20 cellular contexts compared by ENCODE assay signal in the genomic region with DNA sequence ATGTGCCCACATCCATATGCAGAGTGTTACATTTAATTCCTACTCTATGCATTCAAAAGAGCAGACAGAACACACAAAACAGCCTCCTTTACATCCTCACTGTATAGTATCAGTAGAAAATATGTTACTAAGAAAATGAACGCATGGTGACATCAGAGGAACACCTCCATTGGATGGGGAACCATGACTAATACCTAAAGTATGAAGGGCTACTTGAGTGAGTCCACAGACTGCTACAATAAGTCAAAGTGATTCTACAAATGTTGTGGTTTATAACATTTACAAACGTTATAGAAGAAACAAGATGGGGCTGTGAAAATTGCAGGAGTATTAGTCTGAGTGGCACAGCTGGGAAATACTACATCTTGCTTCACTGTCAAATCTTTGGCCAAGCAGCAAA.
DNase-seq lines count a peak whose midpoint lies in the region; ATAC-seq and TF ChIP-seq lines count a peak whose summit lies in the region.
"Had no signal": no experiment of that assay in that cellular context is flagged by ENCODE, and none has a peak within 500 bp of the region (broad histone marks: within the 10 kb centered on the region; RNA-seq: fewer than 3 reads in every experiment).

No MANE protein-coding gene starts in this region.

- H3K27ac ChIP-seq in foreskin keratinocyte = no peak overlapping the region
- no peak overlapping the region for H3K27ac ChIP-seq in dorsolateral prefrontal cortex
- H3K27ac ChIP-seq: BLaER1 treated with 17β-estradiol and CSF1 and Interleukin-3, amounts not matched to agents 10 nM and 100 nM; thyroid gland had no signal

- no peak overlapping the region for H3K4me3 ChIP-seq in dorsolateral prefrontal cortex
- H3K4me3 ChIP-seq: BLaER1 treated with 17β-estradiol and CSF1 and Interleukin-3, amounts not matched to agents 10 nM and 100 nM; thyroid gland had no signal

- intact Hi-C loops in dorsolateral prefrontal cortex (cut with DNase I) = no loop called here

- peaks cover 5% of the 10 kb centered on the region for H3K4me1 ChIP-seq in foreskin keratinocyte
- H3K4me1 ChIP-seq: BLaER1 treated with 17β-estradiol and CSF1 and Interleukin-3, amounts not matched to agents 10 nM and 100 nM; thyroid gland had no signal

- TF ChIP-seq CTCF in foreskin keratinocyte (conservative IDR thresholded peaks at IDR 0.05) (no peak), dorsolateral prefrontal cortex (IDR thresholded peaks at IDR 0.05 in 54 of 56, conservative IDR thresholded peaks at IDR 0.05 in 2 of 56; ENCODE audit: low read depth in 1 of 56, partially characterized antibody in 56 of 56) (no peak)

- no peaks in the 10 kb centered on the region for H3K27me3 ChIP-seq in foreskin keratinocyte
- peaks cover 0 to 5% (median 0%) of the 10 kb centered on the region in 45 donors for H3K27me3 ChIP-seq in dorsolateral prefrontal cortex
- H3K27me3 ChIP-seq: BLaER1 treated with 17β-estradiol and CSF1 and Interleukin-3, amounts not matched to agents 10 nM and 100 nM; thyroid gland had no signal

- ATAC-seq in HG02852 (IDR thresholded peaks at IDR 0.05; ENCODE audit: unreplicated experiment) = peak; percentile 50
- peak; percentile 92 for ATAC-seq in foreskin keratinocyte
- ATAC-seq: esophagus mucosa had no signal

- DNase-seq in A172 (ENCODE audit: low spot score) = peak; percentile 86
- peak; percentile 91 for DNase-seq in amniotic epithelial cell (ENCODE audit: low read depth)
- peak; percentile 81 to 92 for DNase-seq in foreskin keratinocyte
- no peak for DNase-seq in iPS-NIHi7 (ENCODE audit: extremely low spot score)
- no peak for DNase-seq in pons (ENCODE audit: low spot score)
- DNase-seq in dorsolateral prefrontal cortex = no peak
- no peak for DNase-seq in DMS 273 treated with DMSO at 0.1 percent for 48 hours (lab: John Stamatoyannopoulos, UW)
- DNase-seq: activated CD4-positive, alpha-beta memory T cell treated with anti-CD3 and anti-CD28 coated beads, Interleukin-2, amount 10 ng/mL, durations not matched to agents 7 days and 5 days; activated T-cell treated with anti-CD3 and anti-CD28 coated beads, Interleukin-2, amount 50 U/mL, for 1 hour; GOT3; islet precursor cell; KBM-7; NCI-H1092 treated with DMSO at 0.1 percent for 48 hours; NCI-H524 treated with DMSO at 0.1 percent for 48 hours; nephron progenitor cell; stimulated activated naive CD4-positive, alpha-beta T cell; thyroid gland had no signal

Comparison
In these comparisons a context has a peak if more than half of its experiments do, and no peak if none do; other contexts are left out.
1. DNase-seq: peak in A172 (single experiment), amniotic epithelial cell (single experiment) and foreskin keratinocyte (2 of 2); none in iPS-NIHi7 (single experiment), pons (single experiment), dorsolateral prefrontal cortex (0 of 10) and DMS 273 treated with DMSO at 0.1 percent for 48 hours (single experiment).